Comparison of ENCODE assay signal across 1 cellular context in genomic region chr17:69525920-69526841, GRCh38.
TF ChIP-seq lines count a peak whose summit lies in the region.

No MANE protein-coding gene starts in this region.

TF ChIP-seq in H1, 55 proteins besides CTCF, POLR2A, EP300 and RAD21 (continued from another document):
- TF ChIP-seq CHD7 (IDR thresholded peaks at IDR 0.05; ENCODE audit: insufficient replicate concordance, low read length) (no peak), POU5F1 (IDR thresholded peaks at IDR 0.05; ENCODE audit: low read depth, low read length) (no peak), RBBP5 (IDR thresholded peaks at IDR 0.05; ENCODE audit: borderline replicate concordance, low read depth, low read length) (no peak), YY1 (IDR thresholded peaks at IDR 0.05; ENCODE audit: low read depth, low read length) (no peak), JUN (IDR thresholded peaks at IDR 0.05; ENCODE audit: low read depth, low read length) (no peak), ATF2 (IDR thresholded peaks at IDR 0.05; ENCODE audit: low read length) (no peak), BCL11A (IDR thresholded peaks at IDR 0.05; ENCODE audit: low read depth in 2 of 2, low read length in 2 of 2) (no peak), GABPA (IDR thresholded peaks at IDR 0.05; ENCODE audit: borderline replicate concordance, insufficient read depth, low read length) (no peak), ATF3 (IDR thresholded peaks at IDR 0.05; ENCODE audit: insufficient read depth, low read depth, low read length) (no peak), SIX5 (IDR thresholded peaks at IDR 0.05; ENCODE audit: low read depth, low read length) (no peak)
